9 cellular contexts compared by ENCODE assay signal in genomic region chr7:124276005-124276606, GRCh38.
A peak's percentile ranks its signal among the peaks of the same experiment; 100 is the strongest.
DNase-seq lines count a peak whose midpoint lies in the region; FAIRE-seq and TF ChIP-seq lines count a peak whose summit lies in the region.
"Had no signal": no experiment of that assay in that cellular context is flagged by ENCODE, and none has a peak within 500 bp of the region (broad histone marks: within the 10 kb centered on the region; RNA-seq: fewer than 3 reads in every experiment).

No MANE protein-coding gene starts in this region.

- H2BK5ac ChIP-seq in neuronal stem cell (ENCODE audit: low read length), result no peak overlapping the region

- H3K36me3 ChIP-seq in astrocyte (ENCODE audit: insufficient read depth, low read length) (no peaks in the 10 kb centered on the region), neuronal stem cell (replicated peaks in 1 of 2; ENCODE audit: control insufficient read depth in 2 of 2, insufficient read depth in 2 of 2, low read length in 2 of 2) (no peaks in the 10 kb centered on the region)

- H2AFZ ChIP-seq in astrocyte (ENCODE audit: low read depth, low read length) (no peak overlapping the region), neuronal stem cell (ENCODE audit: low read length) (peak overlapping the region; percentile 31)

- TF ChIP-seq CTCF in LNCaP clone FGC (IDR thresholded peaks at IDR 0.05; ENCODE audit: control insufficient read depth, extremely low read depth, insufficient read depth) (peak; percentile 47), astrocyte (IDR thresholded peaks at IDR 0.05; ENCODE audit: insufficient read depth, low read depth, low read length) (peak; percentile 32)

- H3K4me2 ChIP-seq in astrocyte (ENCODE audit: low read length) (no peak overlapping the region), neuronal stem cell (ENCODE audit: insufficient read depth, low read length, poor library complexity, severe bottlenecking) (no peak overlapping the region)

- intact Hi-C loops in activated naive CD4-positive, alpha-beta T cell treated with anti-CD3 and anti-CD28 coated beads for 36 hours (cut with micrococcal nuclease), result no loop called here

- H3K27me3 ChIP-seq in astrocyte (ENCODE audit: insufficient read depth, low read length) (no peaks in the 10 kb centered on the region), neuronal stem cell (ENCODE audit: control insufficient read depth in 3 of 3, insufficient read depth in 3 of 3, low read depth in 1 of 3, low read length in 3 of 3) (no peaks in the 10 kb centered on the region)

- no peak overlapping the region for H3K4me3 Mint-ChIP-seq in activated naive CD4-positive, alpha-beta T cell treated with anti-CD3 and anti-CD28 coated beads for 36 hours
- H3K4me3 Mint-ChIP-seq in activated naive CD4-positive, alpha-beta T cell treated with anti-CD3 and anti-CD28 coated beads, Interleukin-2, amount 10 ng/mL, durations not matched to agents 7 days and 5 days, result no peak overlapping the region
- no peak overlapping the region for H3K4me3 Mint-ChIP-seq in astrocyte (ENCODE audit: unreplicated experiment)

- peaks cover 5% of the 10 kb centered on the region for H3K9me3 Mint-ChIP-seq in activated naive CD4-positive, alpha-beta T cell treated with anti-CD3 and anti-CD28 coated beads for 36 hours
- H3K9me3 Mint-ChIP-seq in activated naive CD4-positive, alpha-beta T cell treated with anti-CD3 and anti-CD28 coated beads, Interleukin-2, amount 10 ng/mL, durations not matched to agents 7 days and 5 days, result no peaks in the 10 kb centered on the region
- H3K9me3 Mint-ChIP-seq in astrocyte (ENCODE audit: unreplicated experiment), result no peaks in the 10 kb centered on the region

- H3K36me3 Mint-ChIP-seq in activated naive CD4-positive, alpha-beta T cell treated with anti-CD3 and anti-CD28 coated beads for 36 hours (ENCODE audit: low read depth), result no peaks in the 10 kb centered on the region
- H3K36me3 Mint-ChIP-seq in activated naive CD4-positive, alpha-beta T cell treated with anti-CD3 and anti-CD28 coated beads, Interleukin-2, amount 10 ng/mL, durations not matched to agents 7 days and 5 days, result no peaks in the 10 kb centered on the region
- H3K36me3 Mint-ChIP-seq in astrocyte (ENCODE audit: low read depth, unreplicated experiment), result no peaks in the 10 kb centered on the region

- H3K4me1 ChIP-seq in astrocyte (ENCODE audit: insufficient read depth, low read length) (no peaks in the 10 kb centered on the region), neuronal stem cell (ENCODE audit: control insufficient read depth in 2 of 2, insufficient read depth in 1 of 2, low read depth in 1 of 2, low read length in 2 of 2) (peaks cover 0 to 2% of the 10 kb centered on the region in 2 donors)

- no peaks in the 10 kb centered on the region for H4K20me1 ChIP-seq in astrocyte (ENCODE audit: insufficient read depth, low read length)

- H3K4me3 ChIP-seq in LNCaP clone FGC (ENCODE audit: low read depth, low read length), result no peak overlapping the region
- H3K4me3 ChIP-seq in astrocyte (ENCODE audit: insufficient read depth, low read depth, low read length), result no peak overlapping the region
- H3K4me3 ChIP-seq in neuronal stem cell (ENCODE audit: low read length in 2 of 2), result no peak overlapping the region

- no peak overlapping the region for H3K4ac ChIP-seq in neuronal stem cell (ENCODE audit: low read length)

- H3K9me3 ChIP-seq in astrocyte (ENCODE audit: insufficient read depth, low read depth, low read length) (no peaks in the 10 kb centered on the region), neuronal stem cell (replicated peaks in 1 of 2; ENCODE audit: control insufficient read depth in 2 of 2, insufficient read depth in 1 of 2, low read depth in 1 of 2, low read length in 2 of 2) (no peaks in the 10 kb centered on the region)

- no peak overlapping the region for H3K9ac ChIP-seq in astrocyte (ENCODE audit: low read length)
- H3K9ac ChIP-seq in neuronal stem cell (ENCODE audit: low read depth, low read length, poor library complexity), result no peak overlapping the region

- H3K79me2 ChIP-seq in astrocyte (ENCODE audit: insufficient read depth, low read length), result no peaks in the 10 kb centered on the region

- no peak overlapping the region for H3K23ac ChIP-seq in neuronal stem cell (ENCODE audit: low read depth, low read length, poor library complexity)

- H2AK5ac ChIP-seq in neuronal stem cell (ENCODE audit: low read depth, low read length), result no peak overlapping the region

- H3K18ac ChIP-seq in neuronal stem cell (ENCODE audit: low read length), result no peak overlapping the region

- H4K8ac ChIP-seq in neuronal stem cell (ENCODE audit: low read depth, low read length), result no peak overlapping the region

- H3K27ac Mint-ChIP-seq in activated naive CD4-positive, alpha-beta T cell treated with anti-CD3 and anti-CD28 coated beads for 36 hours, result no peak overlapping the region
- H3K27ac Mint-ChIP-seq in activated naive CD4-positive, alpha-beta T cell treated with anti-CD3 and anti-CD28 coated beads, Interleukin-2, amount 10 ng/mL, durations not matched to agents 7 days and 5 days, result no peak overlapping the region
- H3K27ac Mint-ChIP-seq in astrocyte (ENCODE audit: unreplicated experiment), result no peak overlapping the region

- peak; percentile 14 for DNase-seq in activated naive CD4-positive, alpha-beta T cell treated with anti-CD3 and anti-CD28 coated beads for 36 hours
- no peak for DNase-seq in activated naive CD4-positive, alpha-beta T cell treated with anti-CD3 and anti-CD28 coated beads, Interleukin-2, amount 10 ng/mL, durations not matched to agents 7 days and 5 days
- DNase-seq in HCEC 1CT (peak; percentile 37), LNCaP clone FGC (ENCODE audit: low read depth) (no peak), astrocyte (ENCODE audit: low read depth) (no peak), neuronal stem cell (ENCODE audit: low spot score) (no peak), NCI-H446 treated with DMSO at 0.1 percent for 48 hours (lab: John Stamatoyannopoulos, UW) (no peak)
- no peak for DNase-seq in activated T-cell treated with anti-CD3 and anti-CD28 coated beads, Interleukin-2, amount 50 U/mL, for 1 hour

- H3K27ac ChIP-seq in astrocyte (ENCODE audit: low read depth, low read length), result no peak overlapping the region
- no peak overlapping the region for H3K27ac ChIP-seq in neuronal stem cell (replicated peaks; ENCODE audit: low read length)

- no peak for FAIRE-seq in astrocyte (lab: Jason Lieb, UNC)
- FAIRE-seq: colon had no signal

- H2BK15ac ChIP-seq in neuronal stem cell (ENCODE audit: low read length), result no peak overlapping the region

- no peak overlapping the region for H2BK12ac ChIP-seq in neuronal stem cell (ENCODE audit: low read length)

- no peak overlapping the region for H2BK120ac ChIP-seq in neuronal stem cell (ENCODE audit: low read depth, low read length)

- no peak overlapping the region for H4K91ac ChIP-seq in neuronal stem cell (ENCODE audit: low read depth, low read length, poor library complexity)

- no peak overlapping the region for H3K14ac ChIP-seq in neuronal stem cell (ENCODE audit: low read length)

- no peaks in the 10 kb centered on the region for H3K4me1 Mint-ChIP-seq in activated naive CD4-positive, alpha-beta T cell treated with anti-CD3 and anti-CD28 coated beads for 36 hours (ENCODE audit: low read depth)
- no peaks in the 10 kb centered on the region for H3K4me1 Mint-ChIP-seq in activated naive CD4-positive, alpha-beta T cell treated with anti-CD3 and anti-CD28 coated beads, Interleukin-2, amount 10 ng/mL, durations not matched to agents 7 days and 5 days
- no peaks in the 10 kb centered on the region for H3K4me1 Mint-ChIP-seq in astrocyte (ENCODE audit: low read depth, unreplicated experiment)

- H3K27me3 Mint-ChIP-seq in activated naive CD4-positive, alpha-beta T cell treated with anti-CD3 and anti-CD28 coated beads for 36 hours (ENCODE audit: low read depth), result no peaks in the 10 kb centered on the region
- H3K27me3 Mint-ChIP-seq in activated naive CD4-positive, alpha-beta T cell treated with anti-CD3 and anti-CD28 coated beads, Interleukin-2, amount 10 ng/mL, durations not matched to agents 7 days and 5 days, result no peaks in the 10 kb centered on the region
- H3K27me3 Mint-ChIP-seq in astrocyte (ENCODE audit: low read depth, unreplicated experiment), result no peaks in the 10 kb centered on the region

- CTCF ChIA-PET in activated naive CD4-positive, alpha-beta T cell treated with anti-CD3 and anti-CD28 coated beads for 36 hours (lab: Charles Lee), result interaction anchor here (0.6 to 1.2 kb wide), 2 partner anchors 24 to 81 kb away, joined by 3 read pairs; no protein-coding TSS in a partner anchor
- CTCF ChIA-PET in activated naive CD4-positive, alpha-beta T cell treated with anti-CD3 and anti-CD28 coated beads, Interleukin-2, amount 10 ng/mL, durations not matched to agents 7 days and 5 days (lab: Charles Lee), result no interaction called here

- no CpG with 5 or more reads among the region's 3 CpGs for WGBS in neuronal stem cell (ENCODE audit: extremely low coverage in 2 of 2, insufficient read length in 2 of 2, insufficient replicate concordance in 1 of 2), 2 donors

- no peaks in the 10 kb centered on the region for H3K79me1 ChIP-seq in neuronal stem cell (ENCODE audit: low read depth, low read length)

Comparison
In these comparisons a context has a peak if more than half of its experiments do, and no peak if none do; other contexts are left out.
1. DNase-seq: peak in activated naive CD4-positive, alpha-beta T cell treated with anti-CD3 and anti-CD28 coated beads for 36 hours (single experiment) and HCEC 1CT (single experiment); none in activated naive CD4-positive, alpha-beta T cell treated with anti-CD3 and anti-CD28 coated beads, Interleukin-2, amount 10 ng/mL, durations not matched to agents 7 days and 5 days (single experiment), LNCaP clone FGC (single experiment), astrocyte (single experiment), neuronal stem cell (single experiment), activated T-cell treated with anti-CD3 and anti-CD28 coated beads, Interleukin-2, amount 50 U/mL, for 1 hour (single experiment) and NCI-H446 treated with DMSO at 0.1 percent for 48 hours (single experiment).